ENCODE assay signal across 17 cellular contexts in the genomic region with DNA sequence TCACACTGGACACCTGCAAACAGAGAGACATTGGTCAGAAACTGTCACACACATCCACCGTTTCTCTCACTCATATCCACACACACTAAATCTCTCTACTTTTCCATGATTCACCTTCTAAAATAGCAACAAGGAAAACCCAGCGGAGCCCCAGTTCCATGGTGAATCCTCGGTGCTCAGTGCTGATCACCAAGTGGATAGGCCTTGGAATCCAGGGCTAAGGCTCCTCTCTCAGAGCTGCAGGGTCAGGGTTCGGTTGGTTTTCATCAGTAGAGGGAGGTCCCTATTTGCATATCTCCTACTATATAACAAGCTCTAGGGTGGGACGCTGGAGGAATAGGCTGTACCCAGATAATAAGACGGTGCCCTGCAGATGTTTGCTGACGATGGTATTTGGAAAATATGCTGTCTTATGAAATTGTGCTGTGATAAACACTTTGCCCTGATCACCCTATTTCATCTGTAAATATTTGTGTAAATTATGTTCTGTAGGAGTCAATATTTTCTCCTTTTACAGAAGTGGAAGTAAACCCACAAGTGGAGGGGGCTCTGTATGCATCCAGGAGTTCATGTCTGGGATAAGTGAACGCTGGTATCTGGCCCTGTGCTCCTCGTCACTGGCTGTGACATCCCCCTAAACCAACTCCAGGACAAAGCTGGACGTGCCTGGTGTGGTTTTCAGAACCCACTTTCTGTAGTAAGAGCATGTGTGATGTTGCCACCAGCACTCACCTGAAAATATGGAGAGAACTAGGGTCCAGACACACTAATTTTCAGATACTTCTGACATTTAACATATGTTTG.
"Had no signal": no experiment of that assay in that cellular context is flagged by ENCODE, and none has a peak within 500 bp of the region (broad histone marks: within the 10 kb centered on the region; RNA-seq: fewer than 3 reads in every experiment).

No MANE protein-coding gene starts in this region.

- H3K27ac Mint-ChIP-seq: activated CD4-positive, alpha-beta memory T cell treated with anti-CD3 and anti-CD28 coated beads for 36 hours; activated naive CD8-positive, alpha-beta T cell treated with anti-CD3 and anti-CD28 coated beads, Interleukin-2, amount 50 U/mL, for 24 hours; endodermal cell; nephron progenitor cell; T-helper 17 cell had no signal

- H3K36me3 Mint-ChIP-seq: activated CD4-positive, alpha-beta memory T cell treated with anti-CD3 and anti-CD28 coated beads for 36 hours had no signal

- H3K27ac ChIP-seq: epithelial cell of prostate, heart right ventricle, lower lobe of right lung, pancreas, psoas muscle, right atrium auricular region, spleen, upper lobe of left lung had no signal

- H3K4me1 ChIP-seq: heart right ventricle, lower lobe of right lung, pancreas, psoas muscle, right atrium auricular region, upper lobe of left lung had no signal

- H3K27me3 ChIP-seq: right atrium auricular region, upper lobe of left lung had no signal

- H3K4me3 Mint-ChIP-seq: activated CD4-positive, alpha-beta memory T cell treated with anti-CD3 and anti-CD28 coated beads for 36 hours; activated naive CD8-positive, alpha-beta T cell treated with anti-CD3 and anti-CD28 coated beads, Interleukin-2, amount 50 U/mL, for 24 hours; endodermal cell; nephron progenitor cell had no signal

- H3K4me1 Mint-ChIP-seq: endodermal cell, nephron progenitor cell had no signal

- DNase-seq: activated CD4-positive, CD25-positive, alpha-beta regulatory T cell; cerebellar nuclear complex; cortex of kidney; endodermal cell; heart right ventricle; lower lobe of right lung; nephron progenitor cell; psoas muscle; spleen; T-helper 17 cell; upper lobe of left lung had no signal

- H3K4me3 ChIP-seq: heart right ventricle, lower lobe of right lung, pancreas, psoas muscle, right atrium auricular region, spleen, upper lobe of left lung had no signal

- H3K9me3 Mint-ChIP-seq: activated CD4-positive, alpha-beta memory T cell treated with anti-CD3 and anti-CD28 coated beads for 36 hours; activated naive CD8-positive, alpha-beta T cell treated with anti-CD3 and anti-CD28 coated beads, Interleukin-2, amount 50 U/mL, for 24 hours had no signal

- H3K36me3 ChIP-seq: heart right ventricle, lower lobe of right lung, pancreas, right atrium auricular region, spleen, upper lobe of left lung had no signal

- H3K9me3 ChIP-seq: heart right ventricle, lower lobe of right lung, pancreas, psoas muscle, right atrium auricular region, spleen, upper lobe of left lung had no signal

- ATAC-seq: heart right ventricle; lower lobe of right lung; psoas muscle; stimulated activated naive CD8-positive, alpha-beta T cell treated with anti-CD3 and anti-CD28 coated beads, Interleukin-15, Interleukin-2, amounts not matched to agents 100 U/mL and 50 U/mL, for 24 hours had no signal
